ENCODE assay signal across 8 cellular contexts in the genomic region with DNA sequence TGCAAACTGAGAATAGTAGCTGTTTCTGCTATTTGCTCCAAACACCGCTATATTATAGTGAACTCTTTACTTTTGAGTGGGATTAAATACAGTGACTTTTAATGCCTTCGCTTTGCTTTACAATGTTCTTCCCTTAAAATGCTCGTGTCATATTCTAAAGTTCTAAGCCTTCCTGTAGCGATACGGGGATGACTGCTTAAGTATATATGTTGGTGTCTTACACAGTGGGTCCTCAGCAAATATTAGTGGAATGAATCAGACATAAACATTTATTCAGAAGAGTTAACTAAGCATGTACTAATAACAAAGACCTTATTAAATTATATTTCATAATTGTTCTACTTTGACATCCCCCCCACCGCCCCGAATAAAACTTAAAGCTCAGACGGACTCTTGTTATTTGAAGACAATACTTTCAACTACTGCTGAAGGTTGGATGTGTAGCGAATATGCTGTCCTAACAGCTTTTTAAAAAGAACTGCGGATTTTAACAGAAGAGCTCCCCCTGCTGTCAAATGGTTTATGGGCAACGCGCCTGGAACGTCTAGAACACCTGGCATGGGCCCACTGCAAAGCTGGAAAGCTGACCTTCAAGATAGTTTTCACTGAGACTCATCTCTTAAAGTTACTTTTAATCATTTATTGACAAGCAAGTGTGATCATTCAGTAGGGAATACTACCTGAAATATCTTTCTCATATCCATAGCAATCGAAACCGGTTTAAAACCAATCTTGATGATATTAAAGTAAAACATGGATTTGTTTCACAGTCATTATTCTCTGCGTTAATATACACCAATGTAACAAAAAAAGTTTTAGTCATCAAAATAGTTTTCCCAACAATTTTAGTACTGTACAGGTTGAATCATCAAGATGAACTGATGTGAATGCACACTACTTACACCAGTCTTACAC.
DNase-seq lines count a peak whose midpoint lies in the region; ATAC-seq and TF ChIP-seq lines count a peak whose summit lies in the region.

No MANE protein-coding gene starts in this region.

- no peak for TF ChIP-seq POLR2A in upper lobe of left lung (IDR thresholded peaks at IDR 0.05)

- H3K27me3 ChIP-seq in upper lobe of left lung = no peaks in the 10 kb centered on the region

- peak overlapping the region; percentile 63 for H3K4me3 Mint-ChIP-seq in progenitor cell of endocrine pancreas (ENCODE audit: low read depth)

- H3K9me3 ChIP-seq in upper lobe of left lung = no peaks in the 10 kb centered on the region

- peaks cover 3% of the 10 kb centered on the region for H3K9me3 Mint-ChIP-seq in progenitor cell of endocrine pancreas (ENCODE audit: low read depth)

- intact Hi-C loops in left ventricle myocardium superior (cut with micrococcal nuclease) = no loop called here

- H3K27me3 Mint-ChIP-seq in progenitor cell of endocrine pancreas = peaks cover 13% of the 10 kb centered on the region

- H3K36me3 Mint-ChIP-seq in progenitor cell of endocrine pancreas (ENCODE audit: insufficient read depth) = no peaks in the 10 kb centered on the region

- peak overlapping the region; percentile 45 to 65 (median 60) for H3K4me3 ChIP-seq in upper lobe of left lung

- 19 to 20% methylated on average over 16 of the region's 16 CpGs for WGBS in upper lobe of left lung, 2 donors

- no peak for TF ChIP-seq EP300 in upper lobe of left lung (IDR thresholded peaks at IDR 0.05)

- no peaks in the 10 kb centered on the region for H3K36me3 ChIP-seq in upper lobe of left lung

- peak overlapping the region; percentile 98 to 99 (median 98) for H3K27ac ChIP-seq in upper lobe of left lung

- ATAC-seq in GM21529 (IDR thresholded peaks at IDR 0.05; ENCODE audit: unreplicated experiment) (peak; percentile 29), left ventricle myocardium superior (peak; percentile 62), upper lobe of left lung (ENCODE audit: low FRiP score in 2 of 2) (peak; percentile 66 to 75)

- peaks cover 0 to 6% (median 5%) of the 10 kb centered on the region in 4 donors for H3K4me1 ChIP-seq in upper lobe of left lung

- TF ChIP-seq CTCF in progenitor cell of endocrine pancreas (IDR thresholded peaks at IDR 0.05; ENCODE audit: unreplicated experiment) (peak; percentile 95), upper lobe of left lung (IDR thresholded peaks at IDR 0.05) (peak; percentile 61 to 84 (median 77))

- H3K4me1 Mint-ChIP-seq in progenitor cell of endocrine pancreas (ENCODE audit: low read depth) = peaks cover 26% of the 10 kb centered on the region

- DNase-seq in C1 segment of cervical spinal cord (lab: John Stamatoyannopoulos, UW) = peak in 13 of 14 donors; percentile 1 to 78 (median 48)
- peak; percentile 73 for DNase-seq in NCI-H1436 (lab: John Stamatoyannopoulos, UW)
- DNase-seq in T follicular helper cell (ENCODE audit: low read depth) = peak; percentile 69
- peak; percentile 86 for DNase-seq in amniotic stem cell (lab: John Stamatoyannopoulos, UW)
- peak; percentile 86 for DNase-seq in left ventricle myocardium superior
- peak; percentile 70 for DNase-seq in progenitor cell of endocrine pancreas (ENCODE audit: low spot score, unreplicated experiment)
- DNase-seq in upper lobe of left lung = peak in 1 of 2 donors; percentile 81

- H3K27ac Mint-ChIP-seq in progenitor cell of endocrine pancreas = peak overlapping the region; percentile 88
